In the genomic region with DNA sequence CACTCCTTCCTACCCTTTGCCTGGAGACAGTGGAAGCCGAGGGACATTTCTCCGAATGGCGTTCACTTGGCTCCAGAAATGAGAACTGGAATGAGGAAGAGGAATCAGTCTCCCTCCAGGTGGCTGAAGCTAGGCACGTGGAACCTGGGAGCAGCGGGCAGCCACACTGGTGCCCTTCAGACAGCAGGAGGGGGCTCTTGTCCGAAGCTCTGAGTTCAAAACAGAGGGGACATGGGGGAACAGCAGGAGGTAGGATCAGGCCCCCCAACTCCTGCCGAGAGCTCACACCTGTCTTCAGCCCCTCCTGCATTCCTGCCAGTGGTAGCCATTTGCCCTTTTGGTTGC, we compare ENCODE assay signal across 2 cellular contexts.
TF ChIP-seq lines count a peak whose summit lies in the region.

No MANE protein-coding gene starts in this region.

TF ChIP-seq in A549, 52 proteins besides CTCF, POLR2A, EP300 and RAD21 (continued from another document):
- no peak for TF ChIP-seq CBX8 (IDR thresholded peaks at IDR 0.05)
- no peak for TF ChIP-seq TP53 (CRISPR knock-in tag; IDR thresholded peaks at IDR 0.05)
- no peak for TF ChIP-seq ZNF302 (CRISPR knock-in tag; IDR thresholded peaks at IDR 0.05)
- no peak for TF ChIP-seq SMC3 (IDR thresholded peaks at IDR 0.05)
- TF ChIP-seq, protein P1, sequence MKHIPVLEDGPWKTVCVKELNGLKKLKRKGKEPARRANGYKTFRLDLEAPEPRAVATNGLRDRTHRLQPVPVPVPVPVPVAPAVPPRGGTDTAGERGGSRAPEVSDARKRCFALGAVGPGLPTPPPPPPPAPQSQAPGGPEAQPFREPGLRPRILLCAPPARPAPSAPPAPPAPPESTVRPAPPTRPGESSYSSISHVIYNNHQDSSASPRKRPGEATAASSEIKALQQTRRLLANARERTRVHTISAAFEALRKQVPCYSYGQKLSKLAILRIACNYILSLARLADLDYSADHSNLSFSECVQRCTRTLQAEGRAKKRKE (CRISPR knock-in tag; IDR thresholded peaks at IDR 0.05; ENCODE audit: low read depth) = no peak
- TF ChIP-seq RNF2 (IDR thresholded peaks at IDR 0.05; ENCODE audit: borderline replicate concordance, low read depth) = no peak
- TF ChIP-seq KDM1A (IDR thresholded peaks at IDR 0.05; ENCODE audit: low read depth) = no peak
- no peak for TF ChIP-seq HOXB5 (CRISPR knock-in tag; IDR thresholded peaks at IDR 0.05)
- TF ChIP-seq CEBPB (IDR thresholded peaks at IDR 0.05) = no peak
- TF ChIP-seq, protein P2, sequence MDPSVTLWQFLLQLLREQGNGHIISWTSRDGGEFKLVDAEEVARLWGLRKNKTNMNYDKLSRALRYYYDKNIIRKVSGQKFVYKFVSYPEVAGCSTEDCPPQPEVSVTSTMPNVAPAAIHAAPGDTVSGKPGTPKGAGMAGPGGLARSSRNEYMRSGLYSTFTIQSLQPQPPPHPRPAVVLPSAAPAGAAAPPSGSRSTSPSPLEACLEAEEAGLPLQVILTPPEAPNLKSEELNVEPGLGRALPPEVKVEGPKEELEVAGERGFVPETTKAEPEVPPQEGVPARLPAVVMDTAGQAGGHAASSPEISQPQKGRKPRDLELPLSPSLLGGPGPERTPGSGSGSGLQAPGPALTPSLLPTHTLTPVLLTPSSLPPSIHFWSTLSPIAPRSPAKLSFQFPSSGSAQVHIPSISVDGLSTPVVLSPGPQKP (IDR thresholded peaks at IDR 0.05; ENCODE audit: low read depth, low read length) = no peak
- TF ChIP-seq, protein P3, sequence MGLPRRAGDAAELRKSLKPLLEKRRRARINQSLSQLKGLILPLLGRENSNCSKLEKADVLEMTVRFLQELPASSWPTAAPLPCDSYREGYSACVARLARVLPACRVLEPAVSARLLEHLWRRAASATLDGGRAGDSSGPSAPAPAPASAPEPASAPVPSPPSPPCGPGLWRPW (IDR thresholded peaks at IDR 0.05) = no peak
- no peak for TF ChIP-seq EHMT2 (IDR thresholded peaks at IDR 0.05; ENCODE audit: low read depth)
- TF ChIP-seq, protein P4, sequence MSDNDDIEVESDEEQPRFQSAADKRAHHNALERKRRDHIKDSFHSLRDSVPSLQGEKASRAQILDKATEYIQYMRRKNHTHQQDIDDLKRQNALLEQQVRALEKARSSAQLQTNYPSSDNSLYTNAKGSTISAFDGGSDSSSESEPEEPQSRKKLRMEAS (IDR thresholded peaks at IDR 0.05) = no peak

TF ChIP-seq in WTC11, 78 proteins besides CTCF, POLR2A, EP300 and RAD21 (continued from another document):
- TF ChIP-seq, protein P5, sequence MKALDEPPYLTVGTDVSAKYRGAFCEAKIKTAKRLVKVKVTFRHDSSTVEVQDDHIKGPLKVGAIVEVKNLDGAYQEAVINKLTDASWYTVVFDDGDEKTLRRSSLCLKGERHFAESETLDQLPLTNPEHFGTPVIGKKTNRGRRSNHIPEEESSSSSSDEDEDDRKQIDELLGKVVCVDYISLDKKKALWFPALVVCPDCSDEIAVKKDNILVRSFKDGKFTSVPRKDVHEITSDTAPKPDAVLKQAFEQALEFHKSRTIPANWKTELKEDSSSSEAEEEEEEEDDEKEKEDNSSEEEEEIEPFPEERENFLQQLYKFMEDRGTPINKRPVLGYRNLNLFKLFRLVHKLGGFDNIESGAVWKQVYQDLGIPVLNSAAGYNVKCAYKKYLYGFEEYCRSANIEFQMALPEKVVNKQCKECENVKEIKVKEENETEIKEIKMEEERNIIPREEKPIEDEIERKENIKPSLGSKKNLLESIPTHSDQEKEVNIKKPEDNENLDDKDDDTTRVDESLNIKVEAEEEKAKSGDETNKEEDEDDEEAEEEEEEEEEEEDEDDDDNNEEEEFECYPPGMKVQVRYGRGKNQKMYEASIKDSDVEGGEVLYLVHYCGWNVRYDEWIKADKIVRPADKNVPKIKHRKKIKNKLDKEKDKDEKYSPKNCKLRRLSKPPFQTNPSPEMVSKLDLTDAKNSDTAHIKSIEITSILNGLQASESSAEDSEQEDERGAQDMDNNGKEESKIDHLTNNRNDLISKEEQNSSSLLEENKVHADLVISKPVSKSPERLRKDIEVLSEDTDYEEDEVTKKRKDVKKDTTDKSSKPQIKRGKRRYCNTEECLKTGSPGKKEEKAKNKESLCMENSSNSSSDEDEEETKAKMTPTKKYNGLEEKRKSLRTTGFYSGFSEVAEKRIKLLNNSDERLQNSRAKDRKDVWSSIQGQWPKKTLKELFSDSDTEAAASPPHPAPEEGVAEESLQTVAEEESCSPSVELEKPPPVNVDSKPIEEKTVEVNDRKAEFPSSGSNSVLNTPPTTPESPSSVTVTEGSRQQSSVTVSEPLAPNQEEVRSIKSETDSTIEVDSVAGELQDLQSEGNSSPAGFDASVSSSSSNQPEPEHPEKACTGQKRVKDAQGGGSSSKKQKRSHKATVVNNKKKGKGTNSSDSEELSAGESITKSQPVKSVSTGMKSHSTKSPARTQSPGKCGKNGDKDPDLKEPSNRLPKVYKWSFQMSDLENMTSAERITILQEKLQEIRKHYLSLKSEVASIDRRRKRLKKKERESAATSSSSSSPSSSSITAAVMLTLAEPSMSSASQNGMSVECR (CRISPR knock-in tag; IDR thresholded peaks at IDR 0.05; ENCODE audit: borderline replicate concordance) = no peak
- TF ChIP-seq NFE2L1 (CRISPR knock-in tag; IDR thresholded peaks at IDR 0.05) (no peak), ZNF232 (CRISPR knock-in tag; IDR thresholded peaks at IDR 0.05) (no peak), SMAD3 (CRISPR knock-in tag; IDR thresholded peaks at IDR 0.05; ENCODE audit: borderline replicate concordance) (no peak), EMX1 (CRISPR knock-in tag; IDR thresholded peaks at IDR 0.05) (no peak), ZNF138 (CRISPR knock-in tag; conservative IDR thresholded peaks at IDR 0.05) (no peak)
- TF ChIP-seq, protein P6, sequence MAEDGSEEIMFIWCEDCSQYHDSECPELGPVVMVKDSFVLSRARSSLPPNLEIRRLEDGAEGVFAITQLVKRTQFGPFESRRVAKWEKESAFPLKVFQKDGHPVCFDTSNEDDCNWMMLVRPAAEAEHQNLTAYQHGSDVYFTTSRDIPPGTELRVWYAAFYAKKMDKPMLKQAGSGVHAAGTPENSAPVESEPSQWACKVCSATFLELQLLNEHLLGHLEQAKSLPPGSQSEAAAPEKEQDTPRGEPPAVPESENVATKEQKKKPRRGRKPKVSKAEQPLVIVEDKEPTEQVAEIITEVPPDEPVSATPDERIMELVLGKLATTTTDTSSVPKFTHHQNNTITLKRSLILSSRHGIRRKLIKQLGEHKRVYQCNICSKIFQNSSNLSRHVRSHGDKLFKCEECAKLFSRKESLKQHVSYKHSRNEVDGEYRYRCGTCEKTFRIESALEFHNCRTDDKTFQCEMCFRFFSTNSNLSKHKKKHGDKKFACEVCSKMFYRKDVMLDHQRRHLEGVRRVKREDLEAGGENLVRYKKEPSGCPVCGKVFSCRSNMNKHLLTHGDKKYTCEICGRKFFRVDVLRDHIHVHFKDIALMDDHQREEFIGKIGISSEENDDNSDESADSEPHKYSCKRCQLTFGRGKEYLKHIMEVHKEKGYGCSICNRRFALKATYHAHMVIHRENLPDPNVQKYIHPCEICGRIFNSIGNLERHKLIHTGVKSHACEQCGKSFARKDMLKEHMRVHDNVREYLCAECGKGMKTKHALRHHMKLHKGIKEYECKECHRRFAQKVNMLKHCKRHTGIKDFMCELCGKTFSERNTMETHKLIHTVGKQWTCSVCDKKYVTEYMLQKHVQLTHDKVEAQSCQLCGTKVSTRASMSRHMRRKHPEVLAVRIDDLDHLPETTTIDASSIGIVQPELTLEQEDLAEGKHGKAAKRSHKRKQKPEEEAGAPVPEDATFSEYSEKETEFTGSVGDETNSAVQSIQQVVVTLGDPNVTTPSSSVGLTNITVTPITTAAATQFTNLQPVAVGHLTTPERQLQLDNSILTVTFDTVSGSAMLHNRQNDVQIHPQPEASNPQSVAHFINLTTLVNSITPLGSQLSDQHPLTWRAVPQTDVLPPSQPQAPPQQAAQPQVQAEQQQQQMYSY (CRISPR knock-in tag; IDR thresholded peaks at IDR 0.05) = no peak
- TF ChIP-seq, protein P7, sequence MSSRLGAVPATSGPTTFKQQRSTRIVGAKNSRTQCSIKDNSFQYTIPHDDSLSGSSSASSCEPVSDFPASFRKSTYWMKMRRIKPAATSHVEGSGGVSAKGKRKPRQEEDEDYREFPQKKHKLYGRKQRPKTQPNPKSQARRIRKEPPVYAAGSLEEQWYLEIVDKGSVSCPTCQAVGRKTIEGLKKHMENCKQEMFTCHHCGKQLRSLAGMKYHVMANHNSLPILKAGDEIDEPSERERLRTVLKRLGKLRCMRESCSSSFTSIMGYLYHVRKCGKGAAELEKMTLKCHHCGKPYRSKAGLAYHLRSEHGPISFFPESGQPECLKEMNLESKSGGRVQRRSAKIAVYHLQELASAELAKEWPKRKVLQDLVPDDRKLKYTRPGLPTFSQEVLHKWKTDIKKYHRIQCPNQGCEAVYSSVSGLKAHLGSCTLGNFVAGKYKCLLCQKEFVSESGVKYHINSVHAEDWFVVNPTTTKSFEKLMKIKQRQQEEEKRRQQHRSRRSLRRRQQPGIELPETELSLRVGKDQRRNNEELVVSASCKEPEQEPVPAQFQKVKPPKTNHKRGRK (CRISPR knock-in tag; IDR thresholded peaks at IDR 0.05; ENCODE audit: borderline replicate concordance) = no peak
